In the genomic region with DNA sequence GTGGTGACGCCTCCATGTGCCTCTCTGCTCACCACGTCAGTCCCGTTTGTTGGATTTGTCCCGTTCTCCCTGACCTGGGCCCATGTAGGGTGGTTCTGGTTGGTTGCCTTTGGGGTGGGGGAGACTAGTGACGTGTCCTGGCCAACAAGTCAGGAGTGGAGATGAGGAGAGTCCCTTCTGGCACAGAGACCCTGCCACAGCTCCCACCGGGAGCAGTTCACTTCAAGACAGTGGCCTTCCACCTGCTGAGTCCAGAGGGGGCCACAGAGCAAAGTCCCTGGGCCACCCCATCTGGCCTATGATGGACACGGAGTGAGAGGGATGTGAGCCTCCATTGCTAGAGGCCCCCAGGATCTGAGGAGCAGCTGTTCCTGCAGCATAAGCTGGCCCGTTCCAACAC, we compare ENCODE assay signal across 30 cellular contexts.
"Had no signal": no experiment of that assay in that cellular context is flagged by ENCODE, and none has a peak within 500 bp of the region (broad histone marks: within the 10 kb centered on the region; RNA-seq: fewer than 3 reads in every experiment).

No MANE protein-coding gene starts in this region.

- H3K4me1 ChIP-seq: ascending aorta had no signal

- H3K4me3 ChIP-seq: ascending aorta, cardiac muscle cell had no signal

- ATAC-seq: activated CD8-positive, alpha-beta memory T cell treated with anti-CD3 and anti-CD28 coated beads, Interleukin-2, amount 10 ng/mL, durations not matched to agents 7 days and 5 days; activated CD8-positive, alpha-beta T cell treated with anti-CD3 and anti-CD28 coated beads, Interleukin-2, amount 10 ng/mL, durations not matched to agents 7 days and 5 days; activated naive CD8-positive, alpha-beta T cell treated with anti-CD3 and anti-CD28 coated beads, Interleukin-2, amount 50 U/mL, for 24 hours had no signal

- H3K27me3 ChIP-seq: ascending aorta, cardiac muscle cell had no signal

- FAIRE-seq: bronchial epithelial cell, TTC549 had no signal

- H3K36me3 ChIP-seq: ascending aorta, cardiac muscle cell had no signal

- H3K9me3 ChIP-seq: ascending aorta had no signal

- DNase-seq: activated B cell treated with CpG ODN at 0.5 μM for 24 hours; activated CD4-positive, alpha-beta memory T cell treated with anti-CD3 and anti-CD28 coated beads, Interleukin-2, amount 10 ng/mL, durations not matched to agents 7 days and 5 days; activated CD4-positive, alpha-beta T cell treated with anti-CD3 and anti-CD28 coated beads for 4 hours; activated CD4-positive, alpha-beta T cell treated with anti-CD3 and anti-CD28 coated beads, Interleukin-2, amount 10 ng/mL, durations not matched to agents 24 days and 14 days; activated CD4-positive, alpha-beta T cell treated with anti-CD3 and anti-CD28 coated beads, Interleukin-2, amount 50 U/mL, for 48 hours; activated CD4-positive, CD25-positive, alpha-beta regulatory T cell treated with anti-CD3 and anti-CD28 coated beads, Interleukin-2, amount 50 U/mL, for 72 hours; activated CD8-positive, alpha-beta memory T cell treated with anti-CD3 and anti-CD28 coated beads for 24 hours; activated CD8-positive, alpha-beta memory T cell treated with anti-CD3 and anti-CD28 coated beads, Interleukin-2, amount 10 ng/mL, durations not matched to agents 7 days and 5 days; activated CD8-positive, alpha-beta memory T cell treated with anti-CD3 and anti-CD28 coated beads, Interleukin-2, amount 50 U/mL, for 48 hours; activated CD8-positive, alpha-beta T cell treated with anti-CD3 and anti-CD28 coated beads, Interleukin-2, amount 10 ng/mL, durations not matched to agents 7 days and 5 days; activated effector memory CD4-positive, alpha-beta T cell treated with Interleukin-2 at 50 U/mL for 16 hours; activated gamma-delta T cell; activated naive CD4-positive, alpha-beta T cell treated with anti-CD3 and anti-CD28 coated beads, Interleukin-2, amount 10 ng/mL, durations not matched to agents 7 days and 5 days; activated naive CD4-positive, alpha-beta T cell treated with Interleukin-2 at 50 U/mL for 16 hours; activated naive CD8-positive, alpha-beta T cell treated with anti-CD3 and anti-CD28 coated beads, Interleukin-2, amount 10 ng/mL, durations not matched to agents 7 days and 5 days; activated naive CD8-positive, alpha-beta T cell treated with anti-CD3 and anti-CD28 coated beads, Interleukin-2, amount 50 U/mL, for 24 hours; activated T-cell treated with anti-CD3 and anti-CD28 coated beads, Interleukin-2, amount 50 U/mL, for 24 hours; activated T-cell treated with anti-CD3 and anti-CD28 coated beads, Interleukin-2, amount 50 U/mL, for 48 hours; amygdala; anterior cingulate cortex; caudate nucleus; SW 1271; T-helper 1 cell; T-helper 2 cell; T-helper 9 cell had no signal

- H3K27ac ChIP-seq: ascending aorta, cardiac muscle cell, VCaP had no signal
